Comparison of ENCODE assay signal across 26 cellular contexts in genomic region chr14:67833403-67833802, GRCh38.
"Had no signal": no experiment of that assay in that cellular context is flagged by ENCODE, and none has a peak within 500 bp of the region (broad histone marks: within the 10 kb centered on the region; RNA-seq: fewer than 3 reads in every experiment).

No MANE protein-coding gene starts in this region.

- H3K9ac ChIP-seq: SK-N-SH had no signal

- FAIRE-seq: K562 had no signal

- H3K4me3 ChIP-seq: cardiac muscle cell, K562, SJSA1 had no signal

- H3K4me2 ChIP-seq: SK-N-SH had no signal

- H3K9me3 ChIP-seq: SJSA1, SK-N-SH had no signal

- DNase-seq: activated CD4-positive, alpha-beta memory T cell treated with anti-CD3 and anti-CD28 coated beads, Interleukin-2, amount 10 ng/mL, durations not matched to agents 7 days and 5 days; activated CD4-positive, alpha-beta T cell treated with anti-CD3 and anti-CD28 coated beads for 36 hours; activated CD4-positive, alpha-beta T cell treated with anti-CD3 and anti-CD28 coated beads, Interleukin-2, amount 10 ng/mL, durations not matched to agents 7 days and 5 days; activated CD8-positive, alpha-beta memory T cell treated with anti-CD3 and anti-CD28 coated beads for 24 hours; activated CD8-positive, alpha-beta memory T cell treated with anti-CD3 and anti-CD28 coated beads, Interleukin-2, amount 10 ng/mL, durations not matched to agents 7 days and 5 days; activated CD8-positive, alpha-beta memory T cell treated with anti-CD3 and anti-CD28 coated beads, Interleukin-2, amount 50 U/mL, for 48 hours; activated effector memory CD4-positive, alpha-beta T cell treated with Interleukin-2 at 50 U/mL for 16 hours; activated naive CD4-positive, alpha-beta T cell treated with anti-CD3 and anti-CD28 coated beads, Interleukin-2, amount 10 ng/mL, durations not matched to agents 7 days and 5 days; activated naive CD8-positive, alpha-beta T cell treated with anti-CD3 and anti-CD28 coated beads, Interleukin-2, amount 50 U/mL, for 24 hours; activated T-cell treated with anti-CD3 and anti-CD28 coated beads, Interleukin-2, amount 50 U/mL, for 48 hours; anterior cingulate cortex; IMR-90; NCI-H1092 treated with DMSO at 0.1 percent for 48 hours; NCI-H1417 treated with DMSO at 0.1 percent for 48 hours; NCI-H187 treated with DMSO at 0.1 percent for 48 hours; NCI-H2081; NCI-H345; NCI-H748 treated with DMSO at 0.1 percent for 48 hours; NK-92 treated with Interleukin-12 subunit alpha and Interleukin-12 subunit beta, amount 100 ng/mL, for 24 hours; SHP77 treated with DMSO at 0.1 percent for 48 hours; SK-N-SH had no signal

- H3K27me3 ChIP-seq: cardiac muscle cell, SJSA1 had no signal

- ATAC-seq: activated CD4-positive, alpha-beta T cell treated with anti-CD3 and anti-CD28 coated beads for 36 hours; activated CD4-positive, CD25-positive, alpha-beta regulatory T cell treated with anti-CD3 and anti-CD28 coated beads, Interleukin-2, amount 50 U/mL, for 24 hours; activated CD8-positive, alpha-beta memory T cell treated with anti-CD3 and anti-CD28 coated beads, Interleukin-2, amount 10 ng/mL, durations not matched to agents 7 days and 5 days; activated naive CD8-positive, alpha-beta T cell treated with anti-CD3 and anti-CD28 coated beads, Interleukin-2, amount 50 U/mL, for 24 hours; K562; WTC11 had no signal

- H3K27ac ChIP-seq: cardiac muscle cell, SJSA1 had no signal

- H3K4me1 ChIP-seq: SJSA1 had no signal

- H3K36me3 ChIP-seq: cardiac muscle cell, SJSA1 had no signal
